Comparison of ENCODE assay signal across 32 cellular contexts in genomic region chr10:565146-565545, GRCh38.
"Had no signal": no experiment of that assay in that cellular context is flagged by ENCODE, and none has a peak within 500 bp of the region (broad histone marks: within the 10 kb centered on the region; RNA-seq: fewer than 3 reads in every experiment).

No MANE protein-coding gene starts in this region.

- H3K4me1 ChIP-seq: adrenal gland, breast epithelium had no signal

- H3K27ac ChIP-seq: adrenal gland, body of pancreas, brain microvascular endothelial cell, breast epithelium, VCaP had no signal

- H3K27ac Mint-ChIP-seq: activated B cell treated with CpG ODN at 0.5 μM for 24 hours; activated CD4-positive, alpha-beta memory T cell treated with anti-CD3 and anti-CD28 coated beads, Interleukin-2, amount 10 ng/mL, durations not matched to agents 7 days and 5 days; activated CD4-positive, alpha-beta T cell treated with anti-CD3 and anti-CD28 coated beads, Interleukin-2, amount 10 ng/mL, durations not matched to agents 24 days and 14 days; activated CD8-positive, alpha-beta memory T cell treated with anti-CD3 and anti-CD28 coated beads, Interleukin-2, amount 10 ng/mL, durations not matched to agents 7 days and 5 days; activated CD8-positive, alpha-beta T cell treated with anti-CD3 and anti-CD28 coated beads, Interleukin-2, amount 10 ng/mL, durations not matched to agents 7 days and 5 days; activated naive CD4-positive, alpha-beta T cell treated with anti-CD3 and anti-CD28 coated beads, Interleukin-2, amount 10 ng/mL, durations not matched to agents 7 days and 5 days; activated naive CD4-positive, alpha-beta T cell treated with anti-CD3 and anti-CD28 coated beads, Interleukin-2, amount 50 U/mL, for 72 hours; activated naive CD8-positive, alpha-beta T cell treated with anti-CD3 and anti-CD28 coated beads for 36 hours; activated T-cell treated with anti-CD3 and anti-CD28 coated beads, Interleukin-2, amount 50 U/mL, for 24 hours; activated T-helper 2 cell treated with anti-CD3 and anti-CD28 coated beads, Interferon-gamma antibody, Interleukin-2, Interleukin-4, amounts not matched to agents 10 μg/mL and 5 μg/mL and 100 μg/mL, durations not matched to agents 14 hours and 24 hours and 36 hours; T-cell; T-helper 17 cell; T-helper 2 cell treated with Interferon-gamma antibody and Interleukin-4, amounts not matched to agents 5 μg/mL and 100 μg/mL, for 36 hours had no signal

- DNase-seq: activated B cell treated with CpG ODN at 0.5 μM for 24 hours; activated CD4-positive, alpha-beta memory T cell treated with anti-CD3 and anti-CD28 coated beads, Interleukin-2, amount 10 ng/mL, durations not matched to agents 7 days and 5 days; activated CD4-positive, alpha-beta T cell treated with anti-CD3 and anti-CD28 coated beads for 4 hours; activated CD4-positive, alpha-beta T cell treated with anti-CD3 and anti-CD28 coated beads, Interleukin-2, amount 10 ng/mL, durations not matched to agents 24 days and 14 days; activated CD4-positive, alpha-beta T cell treated with anti-CD3 and anti-CD28 coated beads, Interleukin-2, amount 50 U/mL, for 1 hour; activated CD4-positive, alpha-beta T cell treated with anti-CD3 and anti-CD28 coated beads, Interleukin-2, amount 50 U/mL, for 48 hours; activated CD4-positive, CD25-positive, alpha-beta regulatory T cell treated with anti-CD3 and anti-CD28 coated beads, Interleukin-2, amount 50 U/mL, for 72 hours; activated CD8-positive, alpha-beta memory T cell treated with anti-CD3 and anti-CD28 coated beads for 24 hours; activated CD8-positive, alpha-beta memory T cell treated with anti-CD3 and anti-CD28 coated beads, Interleukin-2, amount 10 ng/mL, durations not matched to agents 7 days and 5 days; activated CD8-positive, alpha-beta memory T cell treated with anti-CD3 and anti-CD28 coated beads, Interleukin-2, amount 50 U/mL, for 48 hours; activated CD8-positive, alpha-beta T cell treated with anti-CD3 and anti-CD28 coated beads, Interleukin-2, amount 10 ng/mL, durations not matched to agents 7 days and 5 days; activated effector memory CD4-positive, alpha-beta T cell treated with Interleukin-2 at 50 U/mL for 16 hours; activated gamma-delta T cell; activated naive CD4-positive, alpha-beta T cell treated with anti-CD3 and anti-CD28 coated beads, Interleukin-2, amount 10 ng/mL, durations not matched to agents 7 days and 5 days; activated naive CD4-positive, alpha-beta T cell treated with Interleukin-2 at 50 U/mL for 16 hours; activated naive CD8-positive, alpha-beta T cell treated with anti-CD3 and anti-CD28 coated beads for 36 hours; activated T-cell treated with anti-CD3 and anti-CD28 coated beads, Interleukin-2, amount 50 U/mL, for 24 hours; activated T-cell treated with anti-CD3 and anti-CD28 coated beads, Interleukin-2, amount 50 U/mL, for 48 hours; amniotic stem cell; aorta; brain microvascular endothelial cell; central memory CD4-positive, alpha-beta T cell; T-cell; T-helper 17 cell; T-helper 9 cell had no signal

- H3K36me3 ChIP-seq: adrenal gland, brain microvascular endothelial cell, breast epithelium had no signal

- H3K9me3 Mint-ChIP-seq: activated T-helper 2 cell treated with anti-CD3 and anti-CD28 coated beads, Interferon-gamma antibody, Interleukin-2, Interleukin-4, amounts not matched to agents 10 μg/mL and 5 μg/mL and 100 μg/mL, durations not matched to agents 14 hours and 24 hours and 36 hours; T-helper 2 cell treated with Interferon-gamma antibody and Interleukin-4, amounts not matched to agents 5 μg/mL and 100 μg/mL, for 36 hours had no signal

- H3K36me3 Mint-ChIP-seq: activated CD8-positive, alpha-beta memory T cell treated with anti-CD3 and anti-CD28 coated beads, Interleukin-2, amount 10 ng/mL, durations not matched to agents 7 days and 5 days; activated naive CD4-positive, alpha-beta T cell treated with anti-CD3 and anti-CD28 coated beads, Interleukin-2, amount 10 ng/mL, durations not matched to agents 7 days and 5 days; activated naive CD8-positive, alpha-beta T cell treated with anti-CD3 and anti-CD28 coated beads for 36 hours; T-cell had no signal

- H3K4me3 ChIP-seq: adrenal gland, body of pancreas, breast epithelium had no signal

- H3K27me3 Mint-ChIP-seq: activated CD4-positive, alpha-beta memory T cell treated with anti-CD3 and anti-CD28 coated beads, Interleukin-2, amount 10 ng/mL, durations not matched to agents 7 days and 5 days; activated CD4-positive, alpha-beta T cell treated with anti-CD3 and anti-CD28 coated beads, Interleukin-2, amount 10 ng/mL, durations not matched to agents 24 days and 14 days had no signal

- H3K4me3 Mint-ChIP-seq: activated B cell treated with CpG ODN at 0.5 μM for 24 hours; activated CD4-positive, alpha-beta memory T cell treated with anti-CD3 and anti-CD28 coated beads, Interleukin-2, amount 10 ng/mL, durations not matched to agents 7 days and 5 days; activated CD4-positive, alpha-beta T cell treated with anti-CD3 and anti-CD28 coated beads, Interleukin-2, amount 10 ng/mL, durations not matched to agents 24 days and 14 days; activated CD8-positive, alpha-beta memory T cell treated with anti-CD3 and anti-CD28 coated beads, Interleukin-2, amount 10 ng/mL, durations not matched to agents 7 days and 5 days; activated CD8-positive, alpha-beta T cell treated with anti-CD3 and anti-CD28 coated beads, Interleukin-2, amount 10 ng/mL, durations not matched to agents 7 days and 5 days; activated naive CD4-positive, alpha-beta T cell treated with anti-CD3 and anti-CD28 coated beads, Interleukin-2, amount 10 ng/mL, durations not matched to agents 7 days and 5 days; activated naive CD8-positive, alpha-beta T cell treated with anti-CD3 and anti-CD28 coated beads for 36 hours; activated T-cell treated with anti-CD3 and anti-CD28 coated beads, Interleukin-2, amount 50 U/mL, for 24 hours; T-cell; T-helper 17 cell; T-helper 2 cell treated with Interferon-gamma antibody and Interleukin-4, amounts not matched to agents 5 μg/mL and 100 μg/mL, for 36 hours had no signal

- H3K27me3 ChIP-seq: adrenal gland, body of pancreas, brain microvascular endothelial cell, breast epithelium had no signal

- H3K4me1 Mint-ChIP-seq: activated B cell treated with CpG ODN at 0.5 μM for 24 hours; activated CD4-positive, alpha-beta memory T cell treated with anti-CD3 and anti-CD28 coated beads, Interleukin-2, amount 10 ng/mL, durations not matched to agents 7 days and 5 days; activated CD4-positive, alpha-beta T cell treated with anti-CD3 and anti-CD28 coated beads, Interleukin-2, amount 10 ng/mL, durations not matched to agents 24 days and 14 days; activated CD8-positive, alpha-beta memory T cell treated with anti-CD3 and anti-CD28 coated beads, Interleukin-2, amount 10 ng/mL, durations not matched to agents 7 days and 5 days; activated naive CD4-positive, alpha-beta T cell treated with anti-CD3 and anti-CD28 coated beads, Interleukin-2, amount 10 ng/mL, durations not matched to agents 7 days and 5 days; activated naive CD8-positive, alpha-beta T cell treated with anti-CD3 and anti-CD28 coated beads for 36 hours; T-cell; T-helper 17 cell had no signal
